24 cellular contexts compared by ENCODE assay signal in the genomic region with DNA sequence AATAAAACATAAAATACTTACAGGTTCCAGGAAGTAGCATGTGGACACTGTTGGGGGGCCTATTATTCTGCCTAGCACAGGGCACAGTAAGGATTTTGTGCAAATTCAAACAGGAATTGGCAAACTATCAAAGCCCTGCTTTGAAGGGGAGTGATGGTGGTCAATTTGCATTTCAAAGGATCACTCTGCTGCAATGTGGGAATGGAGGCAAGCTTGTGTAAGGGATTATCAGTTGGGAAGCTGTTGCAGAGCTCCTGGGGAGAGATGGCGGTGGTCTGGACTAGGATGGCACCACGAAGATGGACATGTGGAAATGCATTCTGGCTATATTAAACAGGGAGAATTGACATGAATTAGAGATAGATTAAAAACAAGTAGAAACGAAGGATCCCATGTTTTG.
"Had no signal": no experiment of that assay in that cellular context is flagged by ENCODE, and none has a peak within 500 bp of the region (broad histone marks: within the 10 kb centered on the region; RNA-seq: fewer than 3 reads in every experiment).

No MANE protein-coding gene starts in this region.

- H3K36me3 ChIP-seq: ascending aorta had no signal

- H3K4me3 ChIP-seq: ascending aorta, body of pancreas had no signal

- H3K4me1 Mint-ChIP-seq: activated naive CD8-positive, alpha-beta T cell treated with anti-CD3 and anti-CD28 coated beads, Interleukin-2, amount 50 U/mL, for 24 hours; T-helper 17 cell; WTC11 had no signal

- H3K27ac Mint-ChIP-seq: activated CD4-positive, alpha-beta memory T cell treated with anti-CD3 and anti-CD28 coated beads for 36 hours; activated naive CD4-positive, alpha-beta T cell treated with anti-CD3 and anti-CD28 coated beads, Interleukin-2, amount 50 U/mL, for 72 hours; activated naive CD8-positive, alpha-beta T cell treated with anti-CD3 and anti-CD28 coated beads, Interleukin-2, amount 50 U/mL, for 24 hours; T-helper 17 cell; WTC11 had no signal

- H3K9me3 ChIP-seq: ascending aorta, body of pancreas had no signal

- H3K27ac ChIP-seq: ascending aorta, body of pancreas had no signal

- H3K27me3 Mint-ChIP-seq: activated CD4-positive, alpha-beta memory T cell treated with anti-CD3 and anti-CD28 coated beads for 36 hours; activated naive CD8-positive, alpha-beta T cell treated with anti-CD3 and anti-CD28 coated beads, Interleukin-2, amount 50 U/mL, for 24 hours; T-helper 17 cell had no signal

- H3K36me3 Mint-ChIP-seq: activated CD4-positive, alpha-beta memory T cell treated with anti-CD3 and anti-CD28 coated beads for 36 hours; activated naive CD4-positive, alpha-beta T cell treated with anti-CD3 and anti-CD28 coated beads, Interleukin-2, amount 50 U/mL, for 72 hours had no signal

- ATAC-seq: activated naive CD4-positive, alpha-beta T cell treated with anti-CD3 and anti-CD28 coated beads, Interleukin-2, amount 50 U/mL, for 72 hours; activated naive CD8-positive, alpha-beta T cell treated with anti-CD3 and anti-CD28 coated beads, Interleukin-2, amount 50 U/mL, for 24 hours; activated T-cell treated with anti-CD3 and anti-CD28 coated beads, Interleukin-2, amount 50 U/mL, for 4 hours; body of pancreas; PC-3; T-helper 17 cell; WTC11 had no signal

- H3K4me1 ChIP-seq: ascending aorta, body of pancreas had no signal

- DNase-seq: activated CD4-positive, alpha-beta memory T cell treated with anti-CD3 and anti-CD28 coated beads for 36 hours; activated CD4-positive, alpha-beta T cell treated with anti-CD3 and anti-CD28 coated beads for 48 hours; activated CD4-positive, CD25-positive, alpha-beta regulatory T cell treated with anti-CD3 and anti-CD28 coated beads, Interleukin-2, amount 50 U/mL, for 72 hours; activated CD8-positive, alpha-beta memory T cell treated with anti-CD3 and anti-CD28 coated beads for 24 hours; activated effector memory CD4-positive, alpha-beta T cell treated with anti-CD3 and anti-CD28 coated beads, Interleukin-2, amount 50 U/mL, for 16 hours; activated naive CD4-positive, alpha-beta T cell treated with Interleukin-2 at 50 U/mL for 16 hours; activated naive CD8-positive, alpha-beta T cell treated with anti-CD3 and anti-CD28 coated beads, Interleukin-2, amount 50 U/mL, for 24 hours; activated T-cell treated with anti-CD3 and anti-CD28 coated beads, Interleukin-2, amount 50 U/mL, for 4 hours; amniotic stem cell; body of pancreas; central memory CD4-positive, alpha-beta T cell; NCI-H1048; NCI-H146; NCI-H187 treated with DMSO at 0.1 percent for 48 hours; NCI-H2081 treated with DMSO at 0.1 percent for 48 hours; NCI-H446; NCI-H524; PC-3; SHP77 treated with DMSO at 0.1 percent for 48 hours; T-helper 17 cell; T-helper 9 cell had no signal

- H3K27me3 ChIP-seq: ascending aorta, body of pancreas had no signal

- H3K4me3 Mint-ChIP-seq: activated CD4-positive, alpha-beta memory T cell treated with anti-CD3 and anti-CD28 coated beads for 36 hours; activated naive CD8-positive, alpha-beta T cell treated with anti-CD3 and anti-CD28 coated beads, Interleukin-2, amount 50 U/mL, for 24 hours; activated T-cell treated with anti-CD3 and anti-CD28 coated beads, Interleukin-2, amount 50 U/mL, for 4 hours; T-helper 17 cell; WTC11 had no signal
